In the genomic region with DNA sequence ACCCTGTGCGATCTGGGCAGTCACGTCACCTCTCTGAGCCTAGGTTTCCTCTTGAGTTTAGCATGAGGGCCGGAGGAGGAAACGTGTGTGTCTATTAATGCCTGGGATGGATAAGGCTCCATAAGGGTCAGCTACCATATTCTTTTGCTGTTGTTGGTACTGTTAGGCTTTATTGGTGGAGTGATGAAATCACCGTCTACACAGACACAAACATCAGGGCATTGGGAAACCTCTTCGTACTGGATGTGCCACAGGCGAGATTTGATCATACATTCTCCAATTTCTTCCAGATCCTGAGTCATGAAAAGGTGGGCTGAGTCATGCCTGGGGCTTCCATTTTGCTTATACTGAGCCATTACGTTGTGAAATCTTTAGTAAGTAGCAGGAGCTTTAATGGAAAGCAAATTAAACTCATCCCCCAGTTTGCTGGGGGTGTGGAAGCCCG, we compare ENCODE assay signal across 2 cellular contexts.
TF ChIP-seq lines count a peak whose summit lies in the region.

No MANE protein-coding gene starts in this region.

TF ChIP-seq in GM23338, 12 proteins besides CTCF, POLR2A, EP300 and RAD21:
- TF ChIP-seq, protein P1, sequence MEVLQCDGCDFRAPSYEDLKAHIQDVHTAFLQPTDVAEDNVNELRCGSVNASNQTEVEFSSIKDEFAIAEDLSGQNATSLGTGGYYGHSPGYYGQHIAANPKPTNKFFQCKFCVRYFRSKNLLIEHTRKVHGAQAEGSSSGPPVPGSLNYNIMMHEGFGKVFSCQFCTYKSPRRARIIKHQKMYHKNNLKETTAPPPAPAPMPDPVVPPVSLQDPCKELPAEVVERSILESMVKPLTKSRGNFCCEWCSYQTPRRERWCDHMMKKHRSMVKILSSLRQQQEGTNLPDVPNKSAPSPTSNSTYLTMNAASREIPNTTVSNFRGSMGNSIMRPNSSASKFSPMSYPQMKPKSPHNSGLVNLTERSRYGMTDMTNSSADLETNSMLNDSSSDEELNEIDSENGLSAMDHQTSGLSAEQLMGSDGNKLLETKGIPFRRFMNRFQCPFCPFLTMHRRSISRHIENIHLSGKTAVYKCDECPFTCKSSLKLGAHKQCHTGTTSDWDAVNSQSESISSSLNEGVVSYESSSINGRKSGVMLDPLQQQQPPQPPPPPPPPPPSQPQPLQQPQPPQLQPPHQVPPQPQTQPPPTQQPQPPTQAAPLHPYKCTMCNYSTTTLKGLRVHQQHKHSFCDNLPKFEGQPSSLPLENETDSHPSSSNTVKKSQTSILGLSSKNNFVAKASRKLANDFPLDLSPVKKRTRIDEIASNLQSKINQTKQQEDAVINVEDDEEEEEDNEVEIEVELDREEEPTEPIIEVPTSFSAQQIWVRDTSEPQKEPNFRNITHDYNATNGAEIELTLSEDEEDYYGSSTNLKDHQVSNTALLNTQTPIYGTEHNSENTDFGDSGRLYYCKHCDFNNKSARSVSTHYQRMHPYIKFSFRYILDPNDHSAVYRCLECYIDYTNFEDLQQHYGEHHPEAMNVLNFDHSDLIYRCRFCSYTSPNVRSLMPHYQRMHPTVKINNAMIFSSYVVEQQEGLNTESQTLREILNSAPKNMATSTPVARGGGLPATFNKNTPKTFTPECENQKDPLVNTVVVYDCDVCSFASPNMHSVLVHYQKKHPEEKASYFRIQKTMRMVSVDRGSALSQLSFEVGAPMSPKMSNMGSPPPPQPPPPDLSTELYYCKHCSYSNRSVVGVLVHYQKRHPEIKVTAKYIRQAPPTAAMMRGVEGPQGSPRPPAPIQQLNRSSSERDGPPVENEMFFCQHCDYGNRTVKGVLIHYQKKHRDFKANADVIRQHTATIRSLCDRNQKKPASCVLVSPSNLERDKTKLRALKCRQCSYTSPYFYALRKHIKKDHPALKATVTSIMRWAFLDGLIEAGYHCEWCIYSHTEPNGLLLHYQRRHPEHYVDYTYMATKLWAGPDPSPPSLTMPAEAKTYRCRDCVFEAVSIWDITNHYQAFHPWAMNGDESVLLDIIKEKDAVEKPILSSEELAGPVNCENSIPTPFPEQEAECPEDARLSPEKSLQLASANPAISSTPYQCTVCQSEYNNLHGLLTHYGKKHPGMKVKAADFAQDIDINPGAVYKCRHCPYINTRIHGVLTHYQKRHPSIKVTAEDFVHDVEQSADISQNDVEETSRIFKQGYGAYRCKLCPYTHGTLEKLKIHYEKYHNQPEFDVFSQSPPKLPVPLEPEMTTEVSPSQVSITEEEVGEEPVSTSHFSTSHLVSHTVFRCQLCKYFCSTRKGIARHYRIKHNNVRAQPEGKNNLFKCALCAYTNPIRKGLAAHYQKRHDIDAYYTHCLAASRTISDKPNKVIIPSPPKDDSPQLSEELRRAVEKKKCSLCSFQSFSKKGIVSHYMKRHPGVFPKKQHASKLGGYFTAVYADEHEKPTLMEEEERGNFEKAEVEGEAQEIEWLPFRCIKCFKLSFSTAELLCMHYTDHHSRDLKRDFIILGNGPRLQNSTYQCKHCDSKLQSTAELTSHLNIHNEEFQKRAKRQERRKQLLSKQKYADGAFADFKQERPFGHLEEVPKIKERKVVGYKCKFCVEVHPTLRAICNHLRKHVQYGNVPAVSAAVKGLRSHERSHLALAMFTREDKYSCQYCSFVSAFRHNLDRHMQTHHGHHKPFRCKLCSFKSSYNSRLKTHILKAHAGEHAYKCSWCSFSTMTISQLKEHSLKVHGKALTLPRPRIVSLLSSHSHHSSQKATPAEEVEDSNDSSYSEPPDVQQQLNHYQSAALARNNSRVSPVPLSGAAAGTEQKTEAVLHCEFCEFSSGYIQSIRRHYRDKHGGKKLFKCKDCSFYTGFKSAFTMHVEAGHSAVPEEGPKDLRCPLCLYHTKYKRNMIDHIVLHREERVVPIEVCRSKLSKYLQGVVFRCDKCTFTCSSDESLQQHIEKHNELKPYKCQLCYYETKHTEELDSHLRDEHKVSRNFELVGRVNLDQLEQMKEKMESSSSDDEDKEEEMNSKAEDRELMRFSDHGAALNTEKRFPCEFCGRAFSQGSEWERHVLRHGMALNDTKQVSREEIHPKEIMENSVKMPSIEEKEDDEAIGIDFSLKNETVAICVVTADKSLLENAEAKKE (CRISPR knock-in tag; IDR thresholded peaks at IDR 0.05) = no peak
- TF ChIP-seq STAT1 (IDR thresholded peaks at IDR 0.05; ENCODE audit: unreplicated experiment) = no peak
- TF ChIP-seq NANOG (IDR thresholded peaks at IDR 0.05; ENCODE audit: borderline replicate concordance) = no peak
- no peak for TF ChIP-seq EZH2 (IDR thresholded peaks at IDR 0.05; ENCODE audit: low read depth, unreplicated experiment)
- no peak for TF ChIP-seq JUNB (IDR thresholded peaks at IDR 0.05; ENCODE audit: unreplicated experiment)
- TF ChIP-seq, protein P2, sequence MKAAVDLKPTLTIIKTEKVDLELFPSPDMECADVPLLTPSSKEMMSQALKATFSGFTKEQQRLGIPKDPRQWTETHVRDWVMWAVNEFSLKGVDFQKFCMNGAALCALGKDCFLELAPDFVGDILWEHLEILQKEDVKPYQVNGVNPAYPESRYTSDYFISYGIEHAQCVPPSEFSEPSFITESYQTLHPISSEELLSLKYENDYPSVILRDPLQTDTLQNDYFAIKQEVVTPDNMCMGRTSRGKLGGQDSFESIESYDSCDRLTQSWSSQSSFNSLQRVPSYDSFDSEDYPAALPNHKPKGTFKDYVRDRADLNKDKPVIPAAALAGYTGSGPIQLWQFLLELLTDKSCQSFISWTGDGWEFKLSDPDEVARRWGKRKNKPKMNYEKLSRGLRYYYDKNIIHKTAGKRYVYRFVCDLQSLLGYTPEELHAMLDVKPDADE (IDR thresholded peaks at IDR 0.05) = no peak
- TF ChIP-seq EZH2phosphoT487 (IDR thresholded peaks at IDR 0.05; ENCODE audit: unreplicated experiment) = no peak
- no peak for TF ChIP-seq CREB1 (CRISPR knock-in tag; IDR thresholded peaks at IDR 0.05; ENCODE audit: low read depth)
- no peak for TF ChIP-seq POLR2AphosphoS5 (IDR thresholded peaks at IDR 0.05; ENCODE audit: low read depth)
- no peak for TF ChIP-seq ZNF331 (CRISPR knock-in tag; IDR thresholded peaks at IDR 0.05; ENCODE audit: low read depth)
TF ChIP-seq in GM23338: peak in this region for 0.

TF ChIP-seq in WTC11, 78 proteins besides CTCF, POLR2A, EP300 and RAD21 (continued from another document):
- TF ChIP-seq, protein P3, sequence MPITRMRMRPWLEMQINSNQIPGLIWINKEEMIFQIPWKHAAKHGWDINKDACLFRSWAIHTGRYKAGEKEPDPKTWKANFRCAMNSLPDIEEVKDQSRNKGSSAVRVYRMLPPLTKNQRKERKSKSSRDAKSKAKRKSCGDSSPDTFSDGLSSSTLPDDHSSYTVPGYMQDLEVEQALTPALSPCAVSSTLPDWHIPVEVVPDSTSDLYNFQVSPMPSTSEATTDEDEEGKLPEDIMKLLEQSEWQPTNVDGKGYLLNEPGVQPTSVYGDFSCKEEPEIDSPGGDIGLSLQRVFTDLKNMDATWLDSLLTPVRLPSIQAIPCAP (CRISPR knock-in tag; IDR thresholded peaks at IDR 0.05) = no peak
- TF ChIP-seq ZNF263 (CRISPR knock-in tag; IDR thresholded peaks at IDR 0.05; ENCODE audit: low read depth) = no peak
- TF ChIP-seq HMGA2 (CRISPR knock-in tag; IDR thresholded peaks at IDR 0.05) = no peak
- TF ChIP-seq, protein P4, sequence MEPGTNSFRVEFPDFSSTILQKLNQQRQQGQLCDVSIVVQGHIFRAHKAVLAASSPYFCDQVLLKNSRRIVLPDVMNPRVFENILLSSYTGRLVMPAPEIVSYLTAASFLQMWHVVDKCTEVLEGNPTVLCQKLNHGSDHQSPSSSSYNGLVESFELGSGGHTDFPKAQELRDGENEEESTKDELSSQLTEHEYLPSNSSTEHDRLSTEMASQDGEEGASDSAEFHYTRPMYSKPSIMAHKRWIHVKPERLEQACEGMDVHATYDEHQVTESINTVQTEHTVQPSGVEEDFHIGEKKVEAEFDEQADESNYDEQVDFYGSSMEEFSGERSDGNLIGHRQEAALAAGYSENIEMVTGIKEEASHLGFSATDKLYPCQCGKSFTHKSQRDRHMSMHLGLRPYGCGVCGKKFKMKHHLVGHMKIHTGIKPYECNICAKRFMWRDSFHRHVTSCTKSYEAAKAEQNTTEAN (CRISPR knock-in tag; IDR thresholded peaks at IDR 0.05) = no peak
- TF ChIP-seq, protein P5, sequence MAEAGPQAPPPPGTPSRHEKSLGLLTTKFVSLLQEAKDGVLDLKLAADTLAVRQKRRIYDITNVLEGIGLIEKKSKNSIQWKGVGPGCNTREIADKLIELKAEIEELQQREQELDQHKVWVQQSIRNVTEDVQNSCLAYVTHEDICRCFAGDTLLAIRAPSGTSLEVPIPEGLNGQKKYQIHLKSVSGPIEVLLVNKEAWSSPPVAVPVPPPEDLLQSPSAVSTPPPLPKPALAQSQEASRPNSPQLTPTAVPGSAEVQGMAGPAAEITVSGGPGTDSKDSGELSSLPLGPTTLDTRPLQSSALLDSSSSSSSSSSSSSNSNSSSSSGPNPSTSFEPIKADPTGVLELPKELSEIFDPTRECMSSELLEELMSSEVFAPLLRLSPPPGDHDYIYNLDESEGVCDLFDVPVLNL (CRISPR knock-in tag; IDR thresholded peaks at IDR 0.05; ENCODE audit: borderline replicate concordance, low read depth) = no peak
- TF ChIP-seq ZNF219 (CRISPR knock-in tag; IDR thresholded peaks at IDR 0.05; ENCODE audit: borderline replicate concordance) = no peak
- TF ChIP-seq, protein P6, sequence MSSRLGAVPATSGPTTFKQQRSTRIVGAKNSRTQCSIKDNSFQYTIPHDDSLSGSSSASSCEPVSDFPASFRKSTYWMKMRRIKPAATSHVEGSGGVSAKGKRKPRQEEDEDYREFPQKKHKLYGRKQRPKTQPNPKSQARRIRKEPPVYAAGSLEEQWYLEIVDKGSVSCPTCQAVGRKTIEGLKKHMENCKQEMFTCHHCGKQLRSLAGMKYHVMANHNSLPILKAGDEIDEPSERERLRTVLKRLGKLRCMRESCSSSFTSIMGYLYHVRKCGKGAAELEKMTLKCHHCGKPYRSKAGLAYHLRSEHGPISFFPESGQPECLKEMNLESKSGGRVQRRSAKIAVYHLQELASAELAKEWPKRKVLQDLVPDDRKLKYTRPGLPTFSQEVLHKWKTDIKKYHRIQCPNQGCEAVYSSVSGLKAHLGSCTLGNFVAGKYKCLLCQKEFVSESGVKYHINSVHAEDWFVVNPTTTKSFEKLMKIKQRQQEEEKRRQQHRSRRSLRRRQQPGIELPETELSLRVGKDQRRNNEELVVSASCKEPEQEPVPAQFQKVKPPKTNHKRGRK (CRISPR knock-in tag; IDR thresholded peaks at IDR 0.05; ENCODE audit: borderline replicate concordance) = no peak
